ENCODE assay signal across 24 cellular contexts in genomic region chr7:102208826-102209225, GRCh38.
A peak's percentile ranks its signal among the peaks of the same experiment; 100 is the strongest.
DNase-seq lines count a peak whose midpoint lies in the region; ATAC-seq and TF ChIP-seq lines count a peak whose summit lies in the region.
"Had no signal": no experiment of that assay in that cellular context is flagged by ENCODE, and none has a peak within 500 bp of the region (broad histone marks: within the 10 kb centered on the region; RNA-seq: fewer than 3 reads in every experiment).

No MANE protein-coding gene starts in this region.

- H3K9me3 ChIP-seq in lower lobe of right lung = no peaks in the 10 kb centered on the region
- no peaks in the 10 kb centered on the region for H3K9me3 ChIP-seq in transverse colon
- no peaks in the 10 kb centered on the region for H3K9me3 ChIP-seq in MM.1S (replicated peaks; ENCODE audit: insufficient read depth, low read length)
- H3K9me3 ChIP-seq: BLaER1 treated with 17β-estradiol and CSF1 and Interleukin-3, amounts not matched to agents 10 nM and 100 nM; SJSA1 had no signal

- H2AFZ ChIP-seq in MM.1S (ENCODE audit: low read length) = no peak overlapping the region

- TF ChIP-seq POLR2A in transverse colon (IDR thresholded peaks at IDR 0.05) = no peak

- no peaks in the 10 kb centered on the region for H3F3A ChIP-seq in MM.1S (ENCODE audit: insufficient read depth, low read length)

- TF ChIP-seq EP300 in transverse colon (IDR thresholded peaks at IDR 0.05; ENCODE audit: low read depth) = no peak

- no peaks in the 10 kb centered on the region for H3K9me2 ChIP-seq in MM.1S (replicated peaks; ENCODE audit: insufficient read depth, low read length)

- in situ Hi-C loops in transverse colon (cut with MboI; ENCODE audit: low pct_ligation_motif_present in 1 of 4, low pct_unique_long_range_greater_than_20kb in 1 of 4, low sequenced_read_pairs in 3 of 4) = no loop called here

- H3K79me2 ChIP-seq in MM.1S (ENCODE audit: low read length) = no peaks in the 10 kb centered on the region

- H3K27ac ChIP-seq in lower lobe of right lung = no peak overlapping the region
- no peak overlapping the region for H3K27ac ChIP-seq in transverse colon
- no peak overlapping the region for H3K27ac ChIP-seq in MM.1S (ENCODE audit: low read length)
- H3K27ac ChIP-seq: BLaER1 treated with 17β-estradiol and CSF1 and Interleukin-3, amounts not matched to agents 10 nM and 100 nM; SJSA1; skin epidermis had no signal

- H3K27me3 ChIP-seq in lower lobe of right lung (ENCODE audit: low read depth) (no peaks in the 10 kb centered on the region), transverse colon (no peaks in the 10 kb centered on the region), MM.1S (replicated peaks; ENCODE audit: insufficient read depth, low read length) (no peaks in the 10 kb centered on the region)
- H3K27me3 ChIP-seq: BLaER1 treated with 17β-estradiol and CSF1 and Interleukin-3, amounts not matched to agents 10 nM and 100 nM; SJSA1 had no signal

- DNase-seq in NCI-H146 (lab: John Stamatoyannopoulos, UW) (peak; percentile 23), NCI-H146 treated with DMSO at 0.1 percent for 48 hours (lab: John Stamatoyannopoulos, UW; ENCODE audit: unreplicated experiment) (no peak), cerebellar cortex (ENCODE audit: low spot score) (peak; percentile 91), lower lobe of right lung (no peak), transverse colon (peak; percentile 11), MM.1S (no peak)
- DNase-seq: activated CD4-positive, CD25-positive, alpha-beta regulatory T cell; activated CD8-positive, alpha-beta T cell treated with anti-CD3 and anti-CD28 coated beads for 36 hours; activated naive CD4-positive, alpha-beta T cell treated with anti-CD3 and anti-CD28 coated beads, Interleukin-2, amount 10 ng/mL, durations not matched to agents 7 days and 5 days; activated T-cell treated with anti-CD3 and anti-CD28 coated beads, Interleukin-2, amount 50 U/mL, for 24 hours; effector memory CD4-positive, alpha-beta T cell; immature natural killer cell; Karpas-422; mammary epithelial cell; naive B cell; NCI-H1092; NCI-H2107; NCI-H82; stimulated activated CD4-positive, alpha-beta T cell treated with anti-CD3 and anti-CD28 coated beads, Interleukin-2, amount 100 ng/mL, for 48 hours had no signal

- WGBS in transverse colon (ENCODE audit: low coverage in 1 of 2), 2 donors = 52 to 77% methylated on average over 3 to 14 of the region's 14 CpGs

- no peak overlapping the region for H3K4me3 ChIP-seq in lower lobe of right lung
- H3K4me3 ChIP-seq in transverse colon = no peak overlapping the region
- no peak overlapping the region for H3K4me3 ChIP-seq in MM.1S (ENCODE audit: low read length)
- H3K4me3 ChIP-seq: BLaER1 treated with 17β-estradiol and CSF1 and Interleukin-3, amounts not matched to agents 10 nM and 100 nM; SJSA1; skin epidermis had no signal

- H3K4me2 ChIP-seq in MM.1S (ENCODE audit: low read depth, low read length) = no peak overlapping the region
- H3K4me2 ChIP-seq: BLaER1 treated with 17β-estradiol and CSF1 and Interleukin-3, amounts not matched to agents 10 nM and 100 nM had no signal

- H3K36me3 ChIP-seq in lower lobe of right lung = peaks cover 78% of the 10 kb centered on the region
- H3K36me3 ChIP-seq in transverse colon = peaks cover 0 to 22% (median 2%) of the 10 kb centered on the region in 4 donors
- no peaks in the 10 kb centered on the region for H3K36me3 ChIP-seq in MM.1S (replicated peaks; ENCODE audit: insufficient read depth, low read length)

- no peaks in the 10 kb centered on the region for H3K4me1 ChIP-seq in lower lobe of right lung
- no peaks in the 10 kb centered on the region for H3K4me1 ChIP-seq in transverse colon
- H3K4me1 ChIP-seq in MM.1S (ENCODE audit: low read length) = no peaks in the 10 kb centered on the region
- H3K4me1 ChIP-seq: BLaER1 treated with 17β-estradiol and CSF1 and Interleukin-3, amounts not matched to agents 10 nM and 100 nM; SJSA1 had no signal

- intact Hi-C loops in lower lobe of right lung (cut with DNase I) = no loop called here
- intact Hi-C loops in transverse colon (cut with DNase I; ENCODE audit: low total_unique reads) = no loop called here

- no peak overlapping the region for H3K9ac ChIP-seq in MM.1S (ENCODE audit: low read length)
- H3K9ac ChIP-seq: BLaER1 treated with 17β-estradiol and CSF1 and Interleukin-3, amounts not matched to agents 10 nM and 100 nM had no signal

- H4K20me1 ChIP-seq in MM.1S (ENCODE audit: insufficient read depth, low read length) = no peaks in the 10 kb centered on the region

- ATAC-seq in lower lobe of right lung = peak; percentile 29 to 46
- ATAC-seq in GM21786 (IDR thresholded peaks at IDR 0.05; ENCODE audit: unreplicated experiment) = no peak
- ATAC-seq in GM18867 (IDR thresholded peaks at IDR 0.05; ENCODE audit: unreplicated experiment) = no peak
- ATAC-seq: activated CD8-positive, alpha-beta T cell treated with anti-CD3 and anti-CD28 coated beads for 36 hours had no signal

- TF ChIP-seq CTCF in lower lobe of right lung (IDR thresholded peaks at IDR 0.05) (no peak), transverse colon (IDR thresholded peaks at IDR 0.05) (no peak), MM.1S (IDR thresholded peaks at IDR 0.05; ENCODE audit: low read length) (no peak)

Comparison
In these comparisons a context has a peak if more than half of its experiments do, and no peak if none do; other contexts are left out.
1. DNase-seq: peak in NCI-H146 (single experiment), cerebellar cortex (single experiment) and transverse colon (single experiment); none in NCI-H146 treated with DMSO at 0.1 percent for 48 hours (single experiment), lower lobe of right lung (single experiment) and MM.1S (single experiment).
2. ATAC-seq: peak in lower lobe of right lung (2 of 2); none in GM21786 (single experiment) and GM18867 (single experiment).